In genomic region chr1:31934251-31934650, GRCh38 we compare ENCODE assay signal across 10 cellular contexts. TPM values are rescaled to one million over a fixed set of nuclear protein-coding genes. Genes with fewer than 3 reads are reported as not detected.
A peak's percentile ranks its signal among the peaks of the same experiment; 100 is the strongest.
DNase-seq lines count a peak whose midpoint lies in the region; ATAC-seq and TF ChIP-seq lines count a peak whose summit lies in the region.
"Had no signal": no experiment of that assay in that cellular context is flagged by ENCODE, and none has a peak within 500 bp of the region (broad histone marks: within the 10 kb centered on the region; RNA-seq: fewer than 3 reads in every experiment).

No MANE protein-coding gene starts in this region.

- H3K9me3 ChIP-seq in gastroesophageal sphincter (no peaks in the 10 kb centered on the region), thyroid gland (no peaks in the 10 kb centered on the region)

- H3K27ac Mint-ChIP-seq in T-cell, result peak overlapping the region; percentile 87 to 89

- H3K4me3 ChIP-seq in gastroesophageal sphincter (no peak overlapping the region), thyroid gland (replicated peaks in 1 of 3) (no peak overlapping the region)

- TF ChIP-seq POLR2A in gastroesophageal sphincter (IDR thresholded peaks at IDR 0.05) (no peak), thyroid gland (IDR thresholded peaks at IDR 0.05) (no peak), erythroblast (IDR thresholded peaks at IDR 0.05; ENCODE audit: low read length) (no peak)

- H3K36me3 ChIP-seq in gastroesophageal sphincter (no peaks in the 10 kb centered on the region), thyroid gland (no peaks in the 10 kb centered on the region)

- DNase-seq in activated T-cell treated with anti-CD3 and anti-CD28 coated beads, Interleukin-2, amount 50 U/mL, for 4 hours, result no peak
- DNase-seq in activated T-cell treated with anti-CD3 and anti-CD28 coated beads, Interleukin-2, amount 50 U/mL, for 48 hours, result no peak
- no peak for DNase-seq in T-cell
- no peak for DNase-seq in thyroid gland
- DNase-seq in NCI-H146 (lab: John Stamatoyannopoulos, UW), result no peak
- no peak for DNase-seq in erythroblast (lab: John Stamatoyannopoulos, UW)
- no peak for DNase-seq in AML-193 (lab: John Stamatoyannopoulos, UW)
- DNase-seq: NCI-H2029 treated with DMSO at 0.1 percent for 48 hours; stimulated activated CD4-positive, alpha-beta T cell treated with anti-CD3 and anti-CD28 coated beads, Interleukin-2, amount 100 ng/mL, for 24 hours had no signal

- POLR2A ChIA-PET in T-cell (lab: Charles Lee), result interaction anchor here (0.5 to 1.4 kb wide), 5 partner anchors 8 to 174 kb away, joined by 3 to 9 read pairs (median 4); partner anchors contain the start of gene KPNA6 (in 1 of the 2)

- 46 to 49% methylated on average over 2 of the region's 2 CpGs for WGBS in gastroesophageal sphincter (ENCODE audit: low coverage in 1 of 2), 2 donors
- WGBS in thyroid gland, 2 donors, result 52 to 62% methylated on average over 2 of the region's 2 CpGs

- peak overlapping the region; percentile 97 for H3K4me3 Mint-ChIP-seq in activated T-cell treated with anti-CD3 and anti-CD28 coated beads, Interleukin-2, amount 50 U/mL, for 4 hours
- H3K4me3 Mint-ChIP-seq in T-cell, result peak overlapping the region; percentile 89 to 94 (median 90)

- peak overlapping the region in 3 of 4 donors; percentile 77 to 98 (median 96) for H3K27ac ChIP-seq in gastroesophageal sphincter
- peak overlapping the region in 2 of 3 donors; percentile 45 to 51 for H3K27ac ChIP-seq in thyroid gland

- H3K27me3 ChIP-seq in gastroesophageal sphincter, result no peaks in the 10 kb centered on the region
- H3K27me3 ChIP-seq in thyroid gland, result no peaks in the 10 kb centered on the region

- H3K9me3 Mint-ChIP-seq in activated T-cell treated with anti-CD3 and anti-CD28 coated beads, Interleukin-2, amount 50 U/mL, for 4 hours, result no peaks in the 10 kb centered on the region
- no peaks in the 10 kb centered on the region for H3K9me3 Mint-ChIP-seq in T-cell

- CTCF ChIA-PET in T-cell (lab: Charles Lee), result interaction anchor here (0.6 to 2.5 kb wide), 8 partner anchors 8 to 178 kb away, joined by 3 to 13 read pairs (median 3); no protein-coding TSS in a partner anchor

- no peak for TF ChIP-seq EP300 in gastroesophageal sphincter (IDR thresholded peaks at IDR 0.05)

- peaks cover 22% of the 10 kb centered on the region for H3K36me3 Mint-ChIP-seq in activated T-cell treated with anti-CD3 and anti-CD28 coated beads, Interleukin-2, amount 50 U/mL, for 4 hours (ENCODE audit: insufficient read depth)
- no peaks in the 10 kb centered on the region for H3K36me3 Mint-ChIP-seq in T-cell

- intact Hi-C loops in thyroid gland (cut with DNase I), result no loop called here

- no peak for ATAC-seq in activated T-cell treated with anti-CD3 and anti-CD28 coated beads, Interleukin-2, amount 50 U/mL, for 4 hours
- ATAC-seq in T-cell (replicated peaks in 1 of 4) (no peak), gastroesophageal sphincter (no peak)

- H3K4me1 ChIP-seq in gastroesophageal sphincter, result peaks cover 7 to 88% (median 43%) of the 10 kb centered on the region in 3 donors
- H3K4me1 ChIP-seq in thyroid gland, result peaks cover 66 to 71% of the 10 kb centered on the region in 2 donors

- no peaks in the 10 kb centered on the region for H3K27me3 Mint-ChIP-seq in activated T-cell treated with anti-CD3 and anti-CD28 coated beads, Interleukin-2, amount 50 U/mL, for 4 hours (ENCODE audit: low read depth)
- H3K27me3 Mint-ChIP-seq in T-cell, result no peaks in the 10 kb centered on the region

- H3K4me1 Mint-ChIP-seq in activated T-cell treated with anti-CD3 and anti-CD28 coated beads, Interleukin-2, amount 50 U/mL, for 4 hours (ENCODE audit: low read depth), result peaks cover 79% of the 10 kb centered on the region
- peaks cover 81 to 89% (median 82%) of the 10 kb centered on the region in 3 donors for H3K4me1 Mint-ChIP-seq in T-cell

- TF ChIP-seq CTCF in gastroesophageal sphincter (IDR thresholded peaks at IDR 0.05) (no peak), thyroid gland (IDR thresholded peaks at IDR 0.05) (no peak)

RNA-seq across cellular contexts. Expression of gene PTP4A2, which starts 3.9 kb away (rescaled TPM):
- 100 to 1,000 TPM; 294 to 337 (median 297) TPM for total RNA-seq in activated T-cell treated with anti-CD3 and anti-CD28 coated beads, Interleukin-2, amount 50 U/mL, for 4 hours
- total RNA-seq in T-cell (100 to 1,000 TPM; 187 to 341 (median 224) TPM), gastroesophageal sphincter (100 to 1,000 TPM; 203 to 273 (median 250) TPM), thyroid gland (100 to 1,000 TPM; 204 to 507 (median 328) TPM)
